In genomic region chr13:80704369-80704768, GRCh38 we compare ENCODE assay signal across 1 cellular context.
TF ChIP-seq lines count a peak whose summit lies in the region.

No MANE protein-coding gene starts in this region.

TF ChIP-seq in SK-N-SH, 30 proteins besides CTCF, POLR2A, EP300 and RAD21 (continued from another document):
- TF ChIP-seq REST (IDR thresholded peaks at IDR 0.05; ENCODE audit: low read depth, low read length) (no peak), GATA2 (CRISPR knock-in tag; IDR thresholded peaks at IDR 0.05) (no peak), EZH2phosphoT487 (IDR thresholded peaks at IDR 0.05; ENCODE audit: borderline replicate concordance, low read depth) (no peak), TCF12 (IDR thresholded peaks at IDR 0.05) (no peak), FOSL2 (IDR thresholded peaks at IDR 0.05; ENCODE audit: borderline replicate concordance, low read depth) (no peak), RXRA (IDR thresholded peaks at IDR 0.05; ENCODE audit: borderline replicate concordance, low read depth) (no peak), USF1 (IDR thresholded peaks at IDR 0.05; ENCODE audit: borderline replicate concordance, low read depth) (no peak), IRF3 (IDR thresholded peaks at IDR 0.05; ENCODE audit: low read depth, low read length) (no peak), NFIC (IDR thresholded peaks at IDR 0.05; ENCODE audit: borderline replicate concordance) (no peak), POLR2AphosphoS5 (IDR thresholded peaks at IDR 0.05; ENCODE audit: low read depth, low read length) (no peak), MXI1 (IDR thresholded peaks at IDR 0.05; ENCODE audit: low read depth, low read length) (no peak), MAX (IDR thresholded peaks at IDR 0.05; ENCODE audit: low read depth) (no peak), CHD2 (IDR thresholded peaks at IDR 0.05; ENCODE audit: low read length, partially characterized antibody) (no peak), ZBTB33 (IDR thresholded peaks at IDR 0.05; ENCODE audit: borderline replicate concordance, low read depth) (no peak), NRF1 (IDR thresholded peaks at IDR 0.05; ENCODE audit: low read depth, low read length) (no peak)
